Comparison of ENCODE assay signal across 22 cellular contexts in the genomic region with DNA sequence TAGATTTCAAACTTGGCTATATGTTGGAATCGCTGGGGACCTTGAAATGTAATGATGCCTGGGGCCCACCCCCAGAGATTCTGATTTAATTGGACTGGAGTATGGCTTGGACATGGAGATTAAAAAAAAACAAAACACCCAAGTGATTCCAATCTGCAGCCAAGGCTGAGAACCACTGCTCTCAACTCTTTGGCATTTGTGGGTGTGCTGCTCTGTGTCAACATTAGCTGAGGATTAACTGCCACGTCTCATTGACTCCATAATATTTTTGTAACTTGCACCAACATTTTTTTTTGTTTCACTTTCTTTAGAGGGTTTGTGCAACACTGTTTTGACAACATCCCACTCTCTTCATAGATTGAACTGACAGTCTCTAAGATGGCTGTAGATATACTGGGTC. TPM values are rescaled to one million over a fixed set of nuclear protein-coding genes. Genes with fewer than 3 reads are reported as not detected.
DNase-seq lines count a peak whose midpoint lies in the region; ATAC-seq, FAIRE-seq and TF ChIP-seq lines count a peak whose summit lies in the region.
"Had no signal": no experiment of that assay in that cellular context is flagged by ENCODE, and none has a peak within 500 bp of the region (broad histone marks: within the 10 kb centered on the region; RNA-seq: fewer than 3 reads in every experiment).

No MANE protein-coding gene starts in this region.

- H3K27me3 Mint-ChIP-seq in effector memory CD8-positive, alpha-beta T cell = no peaks in the 10 kb centered on the region
- H3K27me3 Mint-ChIP-seq: activated CD8-positive, alpha-beta memory T cell treated with anti-CD3 and anti-CD28 coated beads, Interleukin-2, amount 10 ng/mL, durations not matched to agents 7 days and 5 days; CD4-positive, alpha-beta memory T cell; stimulated activated naive CD8-positive, alpha-beta T cell treated with anti-CD3 and anti-CD28 coated beads, Interleukin-15, amount 100 ng/mL, for 72 hours had no signal

- no peaks in the 10 kb centered on the region for H3K9me3 Mint-ChIP-seq in effector memory CD8-positive, alpha-beta T cell
- H3K9me3 Mint-ChIP-seq: stimulated activated naive CD8-positive, alpha-beta T cell treated with anti-CD3 and anti-CD28 coated beads, Interleukin-15, amount 100 ng/mL, for 72 hours had no signal

- in situ Hi-C loops in Caki2 (cut with HindIII; ENCODE audit: low pct_unique_long_range_greater_than_20kb, low sequenced_read_pairs) (no loop called here), GM13976 (cut with MboI; ENCODE audit: low sequenced_read_pairs, unreplicated experiment) (no loop called here)

- no peaks in the 10 kb centered on the region for H3K36me3 Mint-ChIP-seq in effector memory CD8-positive, alpha-beta T cell (ENCODE audit: insufficient read depth)
- H3K36me3 Mint-ChIP-seq: activated CD8-positive, alpha-beta memory T cell treated with anti-CD3 and anti-CD28 coated beads, Interleukin-2, amount 10 ng/mL, durations not matched to agents 7 days and 5 days; CD4-positive, alpha-beta memory T cell; neural progenitor cell had no signal

- ATAC-seq in effector memory CD8-positive, alpha-beta T cell (replicated peaks) = no peak
- no peak for ATAC-seq in GM21515 (IDR thresholded peaks at IDR 0.05; ENCODE audit: unreplicated experiment)
- ATAC-seq: activated CD8-positive, alpha-beta memory T cell treated with anti-CD3 and anti-CD28 coated beads, Interleukin-2, amount 10 ng/mL, durations not matched to agents 7 days and 5 days; HCT116; stimulated activated naive CD8-positive, alpha-beta T cell treated with anti-CD3 and anti-CD28 coated beads, Interleukin-15, amount 100 ng/mL, for 72 hours had no signal

- no peaks in the 10 kb centered on the region for H3K36me3 ChIP-seq in bronchial epithelial cell (ENCODE audit: control insufficient read depth, insufficient read depth, low read length)
- H3K36me3 ChIP-seq: neural progenitor cell had no signal

- peaks cover 0 to 2% of the 10 kb centered on the region in 2 donors for H3K4me1 Mint-ChIP-seq in effector memory CD8-positive, alpha-beta T cell (ENCODE audit: low read depth in 2 of 2)
- H3K4me1 Mint-ChIP-seq: neural progenitor cell; stimulated activated naive CD8-positive, alpha-beta T cell treated with anti-CD3 and anti-CD28 coated beads, Interleukin-15, amount 100 ng/mL, for 72 hours had no signal

- H3K27ac Mint-ChIP-seq in effector memory CD8-positive, alpha-beta T cell = no peak overlapping the region
- H3K27ac Mint-ChIP-seq: activated CD8-positive, alpha-beta memory T cell treated with anti-CD3 and anti-CD28 coated beads, Interleukin-2, amount 10 ng/mL, durations not matched to agents 7 days and 5 days; CD4-positive, alpha-beta memory T cell; neural progenitor cell; stimulated activated naive CD8-positive, alpha-beta T cell treated with anti-CD3 and anti-CD28 coated beads, Interleukin-15, amount 100 ng/mL, for 72 hours had no signal

- H3K27me3 ChIP-seq in bronchial epithelial cell (ENCODE audit: control insufficient read depth, insufficient read depth, low read length) = no peaks in the 10 kb centered on the region
- H3K27me3 ChIP-seq: neural progenitor cell had no signal

- no peak overlapping the region for H3K4me3 Mint-ChIP-seq in effector memory CD8-positive, alpha-beta T cell
- H3K4me3 Mint-ChIP-seq: activated CD8-positive, alpha-beta memory T cell treated with anti-CD3 and anti-CD28 coated beads, Interleukin-2, amount 10 ng/mL, durations not matched to agents 7 days and 5 days; CD4-positive, alpha-beta memory T cell; neural progenitor cell; stimulated activated naive CD8-positive, alpha-beta T cell treated with anti-CD3 and anti-CD28 coated beads, Interleukin-15, amount 100 ng/mL, for 72 hours had no signal

- DNase-seq in Caki2 (ENCODE audit: low read depth) (peak; percentile 65), bronchial epithelial cell (ENCODE audit: low read depth) (peak; percentile 35), glomerular visceral epithelial cell (ENCODE audit: extremely low spot score) (peak; percentile 7), retinal pigment epithelial cell (ENCODE audit: low read depth) (peak; percentile 43), GM13976 (ENCODE audit: low spot score) (no peak), activated gamma-delta T cell treated with Interleukin-2 at 50 U/mL for 16 hours (no peak)
- DNase-seq in effector memory CD8-positive, alpha-beta T cell = no peak
- DNase-seq: activated CD4-positive, CD25-positive, alpha-beta regulatory T cell; activated CD8-positive, alpha-beta memory T cell treated with anti-CD3 and anti-CD28 coated beads, Interleukin-2, amount 10 ng/mL, durations not matched to agents 7 days and 5 days; activated effector memory CD4-positive, alpha-beta T cell treated with Interleukin-2 at 50 U/mL for 16 hours; amniotic stem cell; CD4-positive, alpha-beta memory T cell; DMS79 treated with DMSO at 0.1 percent for 48 hours; islet precursor cell; NCI-H1436; NCI-H446 treated with DMSO at 0.1 percent for 48 hours; Right ventricle myocardium superior; stimulated activated naive CD8-positive, alpha-beta T cell treated with anti-CD3 and anti-CD28 coated beads, Interleukin-15, amount 100 ng/mL, for 72 hours had no signal

- TF ChIP-seq CTCF in bronchial epithelial cell (IDR thresholded peaks at IDR 0.05; ENCODE audit: insufficient read depth, low read length, severe bottlenecking) (no peak), retinal pigment epithelial cell (conservative IDR thresholded peaks at IDR 0.05; ENCODE audit: low read depth, low read length) (no peak), GM13976 (IDR thresholded peaks at IDR 0.05; ENCODE audit: borderline replicate concordance, control extremely low read depth, extremely low read depth, insufficient read depth, missing control alignments) (no peak)

- H3K4me3 ChIP-seq in bronchial epithelial cell (ENCODE audit: low read depth, low read length) (no peak overlapping the region), retinal pigment epithelial cell (ENCODE audit: low read length) (no peak overlapping the region)
- H3K4me3 ChIP-seq: neural progenitor cell had no signal

- no peak for FAIRE-seq in bronchial epithelial cell (lab: Jason Lieb, UNC)
- FAIRE-seq: GM19239 had no signal

RNA-seq across cellular contexts. Expression of gene PDK3, which starts 41.1 kb away (rescaled TPM):
- total RNA-seq in Caki2 (2014; rRNA removed; shearing (Covaris generic); ENCODE audit: low replicate concordance) = 19.3 and 21.1 TPM in 2 replicates
- 5.3 and 5.8 TPM in 2 replicates for total RNA-seq in bronchial epithelial cell

Comparison
In these comparisons a context has a peak if more than half of its experiments do, and no peak if none do; other contexts are left out.
1. DNase-seq: peak in Caki2 (single experiment), bronchial epithelial cell (single experiment), glomerular visceral epithelial cell (single experiment) and retinal pigment epithelial cell (single experiment); none in GM13976 (single experiment), effector memory CD8-positive, alpha-beta T cell (0 of 3) and activated gamma-delta T cell treated with Interleukin-2 at 50 U/mL for 16 hours (single experiment).